2 cellular contexts compared by ENCODE assay signal in genomic region chr2:232534940-232535735, GRCh38.
TF ChIP-seq lines count a peak whose summit lies in the region.

No MANE protein-coding gene starts in this region.

TF ChIP-seq in IMR-90, 13 proteins besides CTCF, POLR2A, EP300 and RAD21:
- TF ChIP-seq RFX5 (IDR thresholded peaks at IDR 0.05; ENCODE audit: low read depth, low read length) (no peak), BHLHE40 (IDR thresholded peaks at IDR 0.05; ENCODE audit: low read depth, low read length) (no peak), RCOR1 (IDR thresholded peaks at IDR 0.05; ENCODE audit: insufficient replicate concordance, low read length) (no peak), ELK1 (IDR thresholded peaks at IDR 0.05; ENCODE audit: borderline replicate concordance, low read depth, low read length) (no peak), CEBPB (IDR thresholded peaks at IDR 0.05; ENCODE audit: low read depth, low read length) (no peak), USF2 (IDR thresholded peaks at IDR 0.05; ENCODE audit: low read depth, low read length) (no peak), CHD1 (IDR thresholded peaks at IDR 0.05; ENCODE audit: low read depth, low read length) (no peak), MXI1 (IDR thresholded peaks at IDR 0.05; ENCODE audit: borderline replicate concordance, low read depth, low read length) (no peak), MAFK (IDR thresholded peaks at IDR 0.05; ENCODE audit: low read depth, low read length) (no peak), MAZ (IDR thresholded peaks at IDR 0.05; ENCODE audit: borderline replicate concordance, low read depth, low read length) (no peak), NFE2L2 (IDR thresholded peaks at IDR 0.05; ENCODE audit: low read depth, low read length) (no peak)

TF ChIP-seq in HepG2, 621 proteins besides CTCF, POLR2A, EP300 and RAD21:
- TF ChIP-seq THAP8 (CRISPR knock-in tag; IDR thresholded peaks at IDR 0.05; ENCODE audit: borderline replicate concordance) (no peak), ZNF563 (CRISPR knock-in tag; IDR thresholded peaks at IDR 0.05) (0 out of 2 replicates have a peak, but pooled peaks have one; percentile 37)
